ENCODE assay signal across 13 cellular contexts in the genomic region with DNA sequence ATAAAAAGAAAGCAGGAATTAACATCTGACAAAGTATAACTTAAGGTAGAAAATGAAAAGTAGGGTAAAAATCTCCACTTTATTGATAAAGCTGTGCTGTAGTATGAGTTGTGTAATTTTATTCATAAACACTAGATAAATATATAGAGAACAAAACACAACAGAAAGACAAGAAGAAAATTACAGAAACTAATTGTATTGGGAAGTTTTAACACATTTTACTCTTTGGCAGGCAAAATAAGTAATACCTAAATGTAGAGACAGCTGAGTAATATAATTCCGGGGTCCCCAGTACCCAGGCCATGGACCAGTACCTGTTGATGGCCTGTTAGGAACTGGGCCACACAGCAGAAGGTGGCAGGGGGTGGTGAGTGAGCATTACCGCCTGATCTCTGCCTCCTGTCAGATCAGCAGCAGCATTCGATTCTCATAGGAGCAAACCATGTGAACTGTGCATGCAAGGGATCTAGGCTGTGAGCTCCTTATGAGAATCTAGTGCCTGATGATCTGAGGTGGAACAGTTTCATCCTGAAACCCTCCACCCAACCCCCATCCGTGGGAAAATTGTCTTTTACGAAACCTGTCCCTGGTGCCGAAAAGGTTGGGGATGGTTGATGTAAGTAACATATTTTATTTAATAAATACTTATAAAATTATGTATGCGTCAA.
"Had no signal": no experiment of that assay in that cellular context is flagged by ENCODE, and none has a peak within 500 bp of the region (broad histone marks: within the 10 kb centered on the region; RNA-seq: fewer than 3 reads in every experiment).

No MANE protein-coding gene starts in this region.

- H3K27me3 Mint-ChIP-seq: activated naive CD8-positive, alpha-beta T cell; stimulated activated naive B cell treated with anti-CD40 and anti-IgM and Interleukin-4, amounts not matched to agents 10 μg/mL and 1 μg/mL and 100 μg/mL, for 72 hours had no signal

- ATAC-seq: left ventricle myocardium superior, upper lobe of right lung had no signal

- H3K36me3 Mint-ChIP-seq: activated naive CD8-positive, alpha-beta T cell had no signal

- H3K9me3 Mint-ChIP-seq: stimulated activated naive B cell treated with anti-CD40 and anti-IgM and Interleukin-4, amounts not matched to agents 10 μg/mL and 1 μg/mL and 100 μg/mL, for 72 hours had no signal

- H3K27ac Mint-ChIP-seq: activated naive CD8-positive, alpha-beta T cell; memory B cell; stimulated activated naive B cell treated with anti-CD40 and anti-IgM and Interleukin-4, amounts not matched to agents 10 μg/mL and 1 μg/mL and 100 μg/mL, for 72 hours had no signal

- DNase-seq: activated CD4-positive, alpha-beta T cell treated with anti-CD3 and anti-CD28 coated beads, Interleukin-2, amount 50 U/mL, for 48 hours; dermis blood vessel endothelial cell; effector memory CD4-positive, alpha-beta T cell; esophagus squamous epithelium; left ventricle myocardium superior; occipital lobe; retina; spleen; stimulated activated CD4-positive, alpha-beta T cell treated with anti-CD3 and anti-CD28 coated beads, Interleukin-4, amount 100 ng/mL, for 4 hours; stimulated activated naive B cell treated with anti-CD40 and anti-IgM and Interleukin-4, amounts not matched to agents 10 μg/mL and 1 μg/mL and 100 μg/mL, for 72 hours; upper lobe of right lung had no signal

- H3K4me3 Mint-ChIP-seq: activated naive CD8-positive, alpha-beta T cell; memory B cell; stimulated activated naive B cell treated with anti-CD40 and anti-IgM and Interleukin-4, amounts not matched to agents 10 μg/mL and 1 μg/mL and 100 μg/mL, for 72 hours had no signal
